In the genomic region with DNA sequence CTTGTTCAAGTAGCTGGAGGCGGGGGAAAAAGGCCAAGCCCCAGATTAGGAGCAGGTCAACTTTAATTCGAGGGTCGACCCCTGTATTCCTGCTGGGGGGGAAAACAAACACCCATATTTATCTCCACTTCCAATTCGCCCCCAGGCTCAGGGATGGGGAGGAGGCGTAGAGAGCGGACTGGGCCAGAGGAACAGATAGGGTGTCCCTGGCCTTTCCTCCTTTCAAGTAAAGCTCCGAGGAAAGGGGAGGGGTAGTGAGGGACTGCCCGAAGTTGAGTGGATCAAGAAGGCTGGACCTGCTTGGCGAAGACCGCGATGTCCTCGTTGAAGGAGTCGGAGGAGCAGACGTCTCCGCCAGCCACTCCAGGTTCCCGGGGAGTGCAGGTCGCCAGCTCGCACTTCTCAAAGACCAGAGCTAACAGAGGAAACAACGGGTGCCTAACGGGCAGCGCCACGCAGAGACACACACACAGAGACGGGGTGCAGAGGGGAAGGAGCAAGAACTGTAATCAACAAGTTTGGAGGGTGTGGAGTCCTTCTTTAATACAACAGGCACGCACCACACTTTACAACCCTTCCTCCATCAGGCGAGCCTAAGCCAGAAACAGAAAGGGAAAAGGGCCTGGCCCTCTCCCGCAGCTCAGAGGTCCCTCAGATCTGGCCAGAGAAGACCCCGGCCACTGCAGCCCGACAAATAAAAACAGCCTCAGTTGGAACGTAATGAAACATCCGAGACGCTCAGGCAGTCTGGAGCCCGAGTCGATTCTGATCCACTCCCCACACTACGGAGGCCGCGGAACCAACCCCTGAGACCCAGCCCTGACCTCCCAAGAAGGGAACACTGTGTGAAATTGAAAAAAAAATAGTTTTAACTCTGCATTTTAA, we compare ENCODE assay signal across 10 cellular contexts. TPM values are rescaled to one million over a fixed set of nuclear protein-coding genes. Genes with fewer than 3 reads are reported as not detected.
DNase-seq lines count a peak whose midpoint lies in the region; TF ChIP-seq lines count a peak whose summit lies in the region.
"Had no signal": no experiment of that assay in that cellular context is flagged by ENCODE, and none has a peak within 500 bp of the region (broad histone marks: within the 10 kb centered on the region; RNA-seq: fewer than 3 reads in every experiment).

No MANE protein-coding gene starts in this region.

- POLR2A ChIA-PET in GM10248 (lab: Yijun Ruan, JAX) = no interaction called here

- peaks cover 0 to 31% (median 0%) of the 10 kb centered on the region in 5 experiments for H3K9me3 Mint-ChIP-seq in brain
- H3K9me3 Mint-ChIP-seq: activated naive CD8-positive, alpha-beta T cell treated with anti-CD3 and anti-CD28 coated beads, Interleukin-2, amount 50 U/mL, for 24 hours had no signal

- H3K4me3 ChIP-seq in iPS-18c (ENCODE audit: insufficient read depth, low read depth, low read length) = peak overlapping the region; percentile 60
- peak overlapping the region in 6 of 7 experiments; percentile 15 to 75 (median 56) for H3K4me3 ChIP-seq in skin epidermis

- peak overlapping the region; percentile 94 to 98 (median 96) for H3K4me3 Mint-ChIP-seq in brain
- H3K4me3 Mint-ChIP-seq: activated naive CD8-positive, alpha-beta T cell treated with anti-CD3 and anti-CD28 coated beads, Interleukin-2, amount 50 U/mL, for 24 hours had no signal

- peaks cover 41% of the 10 kb centered on the region for H3K4me1 Mint-ChIP-seq in brain

- peak overlapping the region in 9 of 21 experiments; percentile 29 to 87 (median 78) for H3K27ac ChIP-seq in skin epidermis

- CTCF ChIA-PET in GM10248 (lab: Yijun Ruan, JAX) = interaction anchor here (0.8 to 1.4 kb wide), 3 partner anchors 10 to 39 kb away, joined by 3 read pairs; no protein-coding TSS in a partner anchor

- DNase-seq in HCEC 1CT = peak; percentile 43
- DNase-seq in stimulated activated CD4-positive, alpha-beta T cell treated with anti-CD3 and anti-CD28 coated beads, Interleukin-4, amount 100 ng/mL, for 24 hours = no peak
- DNase-seq in GM10248 (ENCODE audit: extremely low spot score) = no peak
- DNase-seq in mesenteric fat pad (ENCODE audit: low spot score) = no peak
- DNase-seq in stimulated activated CD4-positive, alpha-beta T cell treated with anti-CD3 and anti-CD28 coated beads, Interleukin-15, amount 100 ng/mL, for 24 hours = no peak
- DNase-seq: activated naive CD8-positive, alpha-beta T cell treated with anti-CD3 and anti-CD28 coated beads, Interleukin-2, amount 50 U/mL, for 24 hours; SHP77 had no signal

- peak overlapping the region; percentile 98 to 99 (median 99) for H3K27ac Mint-ChIP-seq in brain
- H3K27ac Mint-ChIP-seq: activated naive CD8-positive, alpha-beta T cell treated with anti-CD3 and anti-CD28 coated beads, Interleukin-2, amount 50 U/mL, for 24 hours had no signal

- TF ChIP-seq CTCF in brain (conservative IDR thresholded peaks at IDR 0.05) = no peak
- TF ChIP-seq CTCF in GM10248 (IDR thresholded peaks at IDR 0.05; ENCODE audit: control extremely low read depth, extremely low read depth, low read depth, missing control alignments) = no peak

- H3K27me3 Mint-ChIP-seq in brain = peaks cover 71% of the 10 kb centered on the region

- H3K36me3 Mint-ChIP-seq in brain = peaks cover 56% of the 10 kb centered on the region

- H3K9me3 ChIP-seq in iPS-18c (ENCODE audit: control insufficient read depth, insufficient read depth, low read length) = no peaks in the 10 kb centered on the region

RNA-seq across cellular contexts. Expression of gene MEIS2, which starts 4.1 kb away (rescaled TPM):
- 7.0 TPM for polyA plus RNA-seq in brain (ENCODE audit: insufficient read depth, low read depth, low replicate concordance)
- 21.5 TPM for total RNA-seq in mesenteric fat pad
